Comparison of ENCODE assay signal across 17 cellular contexts in the genomic region with DNA sequence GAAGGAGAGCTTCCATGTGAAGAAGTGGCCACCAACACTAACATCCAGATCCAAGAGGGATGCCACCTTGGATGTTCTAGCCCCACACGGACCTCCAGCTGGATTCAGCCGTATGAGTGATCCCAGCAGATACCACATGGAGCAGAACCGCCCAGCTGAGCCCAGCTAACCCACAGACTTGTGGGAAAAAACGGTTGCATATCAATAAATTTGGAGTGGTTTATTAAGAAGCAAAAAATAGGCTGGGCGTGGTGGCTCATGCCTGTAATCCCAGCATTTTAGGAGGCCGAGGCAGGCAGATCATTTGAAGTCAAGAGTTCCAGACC. TPM values are rescaled to one million over a fixed set of nuclear protein-coding genes. Genes with fewer than 3 reads are reported as not detected.
DNase-seq lines count a peak whose midpoint lies in the region; ATAC-seq, FAIRE-seq and TF ChIP-seq lines count a peak whose summit lies in the region.
"Had no signal": no experiment of that assay in that cellular context is flagged by ENCODE, and none has a peak within 500 bp of the region (broad histone marks: within the 10 kb centered on the region; RNA-seq: fewer than 3 reads in every experiment).

No MANE protein-coding gene starts in this region.

- H3K79me2 ChIP-seq in GM23338 (replicated peaks; ENCODE audit: insufficient read depth) (no peaks in the 10 kb centered on the region), HepG2 (ENCODE audit: insufficient read depth, low read length) (no peaks in the 10 kb centered on the region)

- DNase-seq in GM23338 (ENCODE audit: low spot score) (no peak), coronary artery (ENCODE audit: low spot score) (no peak), HepG2 (ENCODE audit: low spot score) (no peak), thyroid gland (no peak), occipital lobe (lab: John Stamatoyannopoulos, UW) (no peak), OCI-M1 (lab: John Stamatoyannopoulos, UW) (no peak), NCI-H1048 (lab: John Stamatoyannopoulos, UW) (no peak)
- DNase-seq: CD8-positive, alpha-beta T cell; COR-L47; DND-41; GDM1; GM23248 had no signal

- H3K27ac Mint-ChIP-seq in GM23338 = no peak overlapping the region
- H3K27ac Mint-ChIP-seq: CD8-positive, alpha-beta T cell; H9; IgD-negative memory B cell had no signal

- no peak overlapping the region for H3K4me3 Mint-ChIP-seq in GM23338
- H3K4me3 Mint-ChIP-seq: CD14-positive monocyte; CD8-positive, alpha-beta T cell; H9 had no signal

- no peaks in the 10 kb centered on the region for H4K20me1 ChIP-seq in GM23338 (replicated peaks; ENCODE audit: insufficient read depth)
- H4K20me1 ChIP-seq in HepG2 (ENCODE audit: insufficient read depth, low read length) = no peaks in the 10 kb centered on the region

- H3K27ac ChIP-seq in GM23338 (ENCODE audit: low read depth) (no peak overlapping the region), coronary artery (peak overlapping the region; percentile 94 to 97), HepG2 (ENCODE audit: extremely low read length, insufficient read depth, low read length) (peak overlapping the region; percentile 99), thyroid gland (peak overlapping the region in 2 of 3 donors; percentile 89)
- H3K27ac ChIP-seq: GM23248 had no signal

- in situ Hi-C loops in HepG2 (cut with HindIII; ENCODE audit: extremely low pct_ligation_motif_present, low pct_unique_long_range_greater_than_20kb) = loop anchor here (25.0 kb wide), 2 partner anchors 325 to 475 kb away; a partner anchor contains a TSS

- H3K27me3 ChIP-seq in GM23338 (ENCODE audit: insufficient read depth) (no peaks in the 10 kb centered on the region), HepG2 (ENCODE audit: control insufficient read depth in 1 of 2, insufficient read depth in 2 of 2, low read length in 2 of 2) (no peaks in the 10 kb centered on the region), thyroid gland (no peaks in the 10 kb centered on the region)

- BruUV-seq in HepG2 (replicated peaks; lab: Mats Ljungman, UMichigan) = TSS peak; percentile 33

- POLR2A ChIA-PET in HepG2 (lab: Yijun Ruan, JAX) = interaction anchor here (0.6 to 2.6 kb wide), 7 partner anchors 8 to 509 kb away, joined by 3 to 26 read pairs (median 4); a partner anchor contains a TSS

- H3K4me1 ChIP-seq in GM23338 (ENCODE audit: insufficient read depth) = no peaks in the 10 kb centered on the region
- H3K4me1 ChIP-seq in HepG2 (ENCODE audit: insufficient read depth, low read length) = peaks cover 98% of the 10 kb centered on the region
- peaks cover 4 to 45% of the 10 kb centered on the region in 2 donors for H3K4me1 ChIP-seq in thyroid gland

- H3K27me3 Mint-ChIP-seq in GM23338 (ENCODE audit: insufficient read depth, low read depth, poor library complexity) = peaks cover 12% of the 10 kb centered on the region
- H3K27me3 Mint-ChIP-seq: IgD-negative memory B cell had no signal

- WGBS in HepG2 (ENCODE audit: low lambda C conversion rate) = 91% methylated on average over 6 of the region's 6 CpGs
- WGBS in thyroid gland, 2 donors = 96 to 97% methylated on average over 6 of the region's 6 CpGs

- TF ChIP-seq POLR2A in HepG2 (IDR thresholded peaks at IDR 0.05; ENCODE audit: insufficient read depth in 1 of 2, low read depth in 2 of 2, low read length in 2 of 2) (no peak), thyroid gland (IDR thresholded peaks at IDR 0.05) (no peak)

- H2AFZ ChIP-seq in GM23338 = no peak overlapping the region
- H2AFZ ChIP-seq in HepG2 (ENCODE audit: low read length) = no peak overlapping the region
- H2AFZ ChIP-seq: GM23248 had no signal

- no peak for FAIRE-seq in HepG2 (lab: Jason Lieb, UNC)
- FAIRE-seq: GM12892 had no signal

- H3K36me3 ChIP-seq in GM23338 (ENCODE audit: insufficient read depth) (no peaks in the 10 kb centered on the region), HepG2 (replicated peaks in 1 of 2; ENCODE audit: control insufficient read depth in 1 of 2, insufficient read depth in 2 of 2, low read length in 2 of 2) (no peaks in the 10 kb centered on the region), thyroid gland (no peaks in the 10 kb centered on the region)

- ATAC-seq in GM23338 = no peak
- no peak for ATAC-seq in HepG2
- ATAC-seq in GM19351 (IDR thresholded peaks at IDR 0.05; ENCODE audit: unreplicated experiment) = no peak
- ATAC-seq: CD8-positive, alpha-beta T cell had no signal

- H3K9me3 Mint-ChIP-seq in GM23338 = no peaks in the 10 kb centered on the region
- H3K9me3 Mint-ChIP-seq: CD8-positive, alpha-beta T cell; H9; IgD-negative memory B cell had no signal

- H3K9me3 ChIP-seq in HepG2 (ENCODE audit: low read length) (no peaks in the 10 kb centered on the region), thyroid gland (no peaks in the 10 kb centered on the region)

- TF ChIP-seq EP300 in HepG2 (IDR thresholded peaks at IDR 0.05; ENCODE audit: low read depth in 2 of 2, low read length in 2 of 2) = no peak
- no peak for TF ChIP-seq EP300 in HepG2 (CRISPR knock-in tag; IDR thresholded peaks at IDR 0.05; ENCODE audit: borderline replicate concordance)

- no peaks in the 10 kb centered on the region for H3K36me3 Mint-ChIP-seq in GM23338 (ENCODE audit: low read depth)
- H3K36me3 Mint-ChIP-seq: CD14-positive monocyte; CD8-positive, alpha-beta T cell had no signal

- H3K4me2 ChIP-seq in GM23338 (no peak overlapping the region), HepG2 (ENCODE audit: low read depth, low read length) (peak overlapping the region; percentile 67)

- H3K9me2 ChIP-seq in GM23338 (ENCODE audit: insufficient read depth) = no peaks in the 10 kb centered on the region

- TF ChIP-seq RAD21 in HepG2 (CRISPR knock-in tag; IDR thresholded peaks at IDR 0.05) = no peak

- TF ChIP-seq CTCF in GM23338 (conservative IDR thresholded peaks at IDR 0.05; ENCODE audit: low read depth in 2 of 2) (no peak), coronary artery (IDR thresholded peaks at IDR 0.05) (no peak), HepG2 (CRISPR knock-in tag; IDR thresholded peaks at IDR 0.05) (no peak), thyroid gland (IDR thresholded peaks at IDR 0.05) (no peak)

- H3K4me3 ChIP-seq in GM23338 (no peak overlapping the region), coronary artery (no peak overlapping the region), HepG2 (replicated peaks in 1 of 3; ENCODE audit: insufficient read depth in 1 of 3, low read depth in 2 of 3, low read length in 3 of 3) (peak overlapping the region in 1 of 3 experiments; percentile 25; a peak in 1 of 6 replicates), thyroid gland (replicated peaks in 1 of 3) (no peak overlapping the region)
- H3K4me3 ChIP-seq: GM23248 had no signal

- intact Hi-C loops in HepG2 (cut with micrococcal nuclease; ENCODE audit: unreplicated experiment) = no loop called here
- intact Hi-C loops in thyroid gland (cut with DNase I) = no loop called here

- H3F3A ChIP-seq in GM23338 (replicated peaks; ENCODE audit: low read depth) = no peaks in the 10 kb centered on the region

- H3K4me1 Mint-ChIP-seq in GM23338 = peaks cover 15% of the 10 kb centered on the region

- CTCF ChIA-PET in HepG2 (lab: Yijun Ruan, JAX; ENCODE audit: low intra/inter-chr PET ratio, low total read pairs) = no interaction called here

- H3K9ac ChIP-seq in HepG2 (ENCODE audit: insufficient read depth, low read depth, low read length) = peak overlapping the region; percentile 75
- H3K9ac ChIP-seq: GM23248 had no signal

TF ChIP-seq in GM23338, 12 proteins besides CTCF, POLR2A, EP300 and RAD21 (continues in another document):
- peak; percentile 74 for TF ChIP-seq ZNF331 (CRISPR knock-in tag; IDR thresholded peaks at IDR 0.05; ENCODE audit: low read depth)

TF ChIP-seq in HepG2, 621 proteins besides CTCF, POLR2A, EP300 and RAD21 (continues in another document):
- TF ChIP-seq ZFY (CRISPR knock-in tag; IDR thresholded peaks at IDR 0.05) (peak; percentile 34; the same call in 1 of the 2 replicates), REXO4 (CRISPR knock-in tag; IDR thresholded peaks at IDR 0.05; ENCODE audit: borderline replicate concordance) (no peak)

RNA-seq across cellular contexts. Expression of a gene that starts 11.9 kb away (rescaled TPM):
- total RNA-seq in GM23338 (2014; rRNA removed; shearing (Covaris generic)) = 7.7 and 17.5 TPM in 2 replicates
- 12.8 and 22.3 TPM in 2 replicates for polyA plus RNA-seq in GM23338 (2016; fragmentation: Nextera tagmentation; extraction: Ambion mirVana)
- total RNA-seq in HepG2 (2016; rRNA removed; fragmentation: Illumina TruSeq; extraction: Trizol) = 13.0 and 13.3 TPM in 2 replicates
- total RNA-seq in HepG2 (2016; cell fraction: cytosol; rRNA removed; fragmentation: Illumina TruSeq; extraction: Trizol; ENCODE audit: low read depth) = 11.0 and 12.4 TPM in 2 replicates
- 11.7 and 13.4 TPM in 2 replicates for total RNA-seq in HepG2 (2016; cell fraction: insoluble cytoplasmic fraction; rRNA removed; fragmentation: Illumina TruSeq; extraction: Trizol)
- 6.8 and 7.4 TPM in 2 replicates for total RNA-seq in HepG2 (2016; cell fraction: membrane; rRNA removed; fragmentation: Illumina TruSeq; extraction: Trizol)
- 15.0 and 16.9 TPM in 2 replicates for total RNA-seq in HepG2 (2016; cell fraction: nucleus; rRNA removed; fragmentation: Illumina TruSeq; extraction: Trizol)
- 3.1 and 4.2 TPM in 2 replicates for polyA plus RNA-seq in HepG2 (2011; rRNA removed)
- polyA plus RNA-seq in HepG2 (2011; cell fraction: cytosol; rRNA removed) = 1.2 and 1.5 TPM in 2 replicates
- polyA plus RNA-seq in HepG2 (2011; cell fraction: nucleus; rRNA removed) = 7.0 and 7.1 TPM in 2 replicates
- 4.5 and 5.3 TPM in 2 replicates for polyA plus RNA-seq in HepG2 (2012)
- polyA plus RNA-seq in HepG2 (2016; cell fraction: cytosol; fragmentation: Illumina TruSeq; extraction: Trizol; ENCODE audit: low read depth) = 0.58 and 0.62 TPM in 2 replicates
- polyA plus RNA-seq in HepG2 (2016; cell fraction: insoluble cytoplasmic fraction; fragmentation: Illumina TruSeq; extraction: Trizol; ENCODE audit: low read depth) = 11.3 and 11.5 TPM in 2 replicates
- 1.2 and 1.8 TPM in 2 replicates for polyA plus RNA-seq in HepG2 (2016; cell fraction: membrane; fragmentation: Illumina TruSeq; extraction: Trizol; ENCODE audit: low read depth)
- polyA plus RNA-seq in HepG2 (2016; cell fraction: nucleus; fragmentation: Illumina TruSeq; extraction: Trizol; ENCODE audit: insufficient read depth, low read depth) = 21.3 and 21.4 TPM in 2 replicates
- polyA minus RNA-seq in HepG2 (2011; rRNA and poly(A)+ RNA removed; ENCODE audit: low replicate concordance) = 1.5 and 2.3 TPM in 2 replicates
- 3.5 and 4.3 TPM in 2 replicates for polyA minus RNA-seq in HepG2 (2011; cell fraction: cytosol; rRNA and poly(A)+ RNA removed)
- polyA minus RNA-seq in HepG2 (2011; cell fraction: nucleus; rRNA and poly(A)+ RNA removed) = 13.3 and 14.9 TPM in 2 replicates
- 10 to 100 TPM; 21.6 to 36.0 (median 29.5) TPM for total RNA-seq in thyroid gland
- total RNA-seq in occipital lobe = 90.6 TPM
